ENCODE assay signal across 1 cellular context in the genomic region with DNA sequence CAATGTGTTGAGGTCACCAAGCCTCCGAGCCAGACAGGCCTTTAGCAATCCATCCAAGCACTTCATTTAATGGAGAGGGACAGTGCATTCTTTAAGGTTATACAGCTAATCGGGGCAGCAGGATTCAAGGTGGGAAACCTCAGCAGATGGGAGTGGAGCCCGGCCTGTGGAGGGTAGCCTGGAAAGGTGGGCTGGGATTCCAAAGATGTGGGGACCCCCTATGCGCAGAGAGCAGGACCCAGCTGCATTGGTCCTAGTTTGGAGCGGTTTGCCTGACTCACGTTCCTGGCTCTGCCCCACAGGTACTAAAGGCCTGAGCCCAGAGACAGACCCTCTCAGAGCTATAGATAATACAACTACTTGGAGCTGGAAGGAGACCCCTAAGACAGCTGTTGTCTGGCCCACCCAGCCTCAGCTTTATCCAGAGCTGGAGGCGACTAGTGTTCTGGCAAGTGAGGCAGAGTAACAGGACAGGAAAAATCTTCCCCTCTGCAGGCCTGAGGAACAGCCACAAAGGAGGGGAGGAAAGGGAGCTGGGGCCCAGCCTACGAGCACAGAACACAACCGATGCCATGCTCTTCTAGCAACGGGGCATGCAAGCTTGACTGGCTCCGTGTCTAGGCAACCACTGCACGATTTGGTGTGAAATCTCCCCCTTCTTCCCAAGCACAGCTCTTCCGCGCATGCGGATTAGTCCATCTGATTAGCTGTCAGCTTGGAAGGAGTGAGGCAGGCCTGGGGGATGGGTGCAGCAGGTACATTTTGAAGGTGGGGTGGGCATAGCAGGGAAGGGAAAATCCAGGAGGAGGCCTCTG.
TF ChIP-seq lines count a peak whose summit lies in the region.

No MANE protein-coding gene starts in this region.

TF ChIP-seq in K562, 482 proteins besides CTCF, POLR2A, EP300 and RAD21:
- TF ChIP-seq, protein P1, sequence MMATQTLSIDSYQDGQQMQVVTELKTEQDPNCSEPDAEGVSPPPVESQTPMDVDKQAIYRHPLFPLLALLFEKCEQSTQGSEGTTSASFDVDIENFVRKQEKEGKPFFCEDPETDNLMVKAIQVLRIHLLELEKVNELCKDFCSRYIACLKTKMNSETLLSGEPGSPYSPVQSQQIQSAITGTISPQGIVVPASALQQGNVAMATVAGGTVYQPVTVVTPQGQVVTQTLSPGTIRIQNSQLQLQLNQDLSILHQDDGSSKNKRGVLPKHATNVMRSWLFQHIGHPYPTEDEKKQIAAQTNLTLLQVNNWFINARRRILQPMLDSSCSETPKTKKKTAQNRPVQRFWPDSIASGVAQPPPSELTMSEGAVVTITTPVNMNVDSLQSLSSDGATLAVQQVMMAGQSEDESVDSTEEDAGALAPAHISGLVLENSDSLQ (IDR thresholded peaks at IDR 0.05), result peak; percentile 60
- no peak for TF ChIP-seq ZNF551 (CRISPR knock-in tag; IDR thresholded peaks at IDR 0.05)
- TF ChIP-seq, protein P2, sequence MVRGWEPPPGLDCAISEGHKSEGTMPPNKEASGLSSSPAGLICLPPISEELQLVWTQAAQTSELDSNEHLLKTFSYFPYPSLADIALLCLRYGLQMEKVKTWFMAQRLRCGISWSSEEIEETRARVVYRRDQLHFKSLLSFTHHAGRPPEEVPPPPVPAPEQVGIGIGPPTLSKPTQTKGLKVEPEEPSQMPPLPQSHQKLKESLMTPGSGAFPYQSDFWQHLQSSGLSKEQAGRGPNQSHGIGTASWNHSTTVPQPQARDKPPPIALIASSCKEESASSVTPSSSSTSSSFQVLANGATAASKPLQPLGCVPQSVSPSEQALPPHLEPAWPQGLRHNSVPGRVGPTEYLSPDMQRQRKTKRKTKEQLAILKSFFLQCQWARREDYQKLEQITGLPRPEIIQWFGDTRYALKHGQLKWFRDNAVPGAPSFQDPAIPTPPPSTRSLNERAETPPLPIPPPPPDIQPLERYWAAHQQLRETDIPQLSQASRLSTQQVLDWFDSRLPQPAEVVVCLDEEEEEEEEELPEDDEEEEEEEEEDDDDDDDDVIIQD (CRISPR knock-in tag; IDR thresholded peaks at IDR 0.05), result no peak
- TF ChIP-seq, protein P3, sequence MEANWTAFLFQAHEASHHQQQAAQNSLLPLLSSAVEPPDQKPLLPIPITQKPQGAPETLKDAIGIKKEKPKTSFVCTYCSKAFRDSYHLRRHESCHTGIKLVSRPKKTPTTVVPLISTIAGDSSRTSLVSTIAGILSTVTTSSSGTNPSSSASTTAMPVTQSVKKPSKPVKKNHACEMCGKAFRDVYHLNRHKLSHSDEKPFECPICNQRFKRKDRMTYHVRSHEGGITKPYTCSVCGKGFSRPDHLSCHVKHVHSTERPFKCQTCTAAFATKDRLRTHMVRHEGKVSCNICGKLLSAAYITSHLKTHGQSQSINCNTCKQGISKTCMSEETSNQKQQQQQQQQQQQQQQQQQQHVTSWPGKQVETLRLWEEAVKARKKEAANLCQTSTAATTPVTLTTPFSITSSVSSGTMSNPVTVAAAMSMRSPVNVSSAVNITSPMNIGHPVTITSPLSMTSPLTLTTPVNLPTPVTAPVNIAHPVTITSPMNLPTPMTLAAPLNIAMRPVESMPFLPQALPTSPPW (CRISPR knock-in tag; IDR thresholded peaks at IDR 0.05), result peak; percentile 48; the same call in 1 of the 2 replicates
- peak; percentile 67 for TF ChIP-seq RFX1 (IDR thresholded peaks at IDR 0.05)
- TF ChIP-seq, protein P4, sequence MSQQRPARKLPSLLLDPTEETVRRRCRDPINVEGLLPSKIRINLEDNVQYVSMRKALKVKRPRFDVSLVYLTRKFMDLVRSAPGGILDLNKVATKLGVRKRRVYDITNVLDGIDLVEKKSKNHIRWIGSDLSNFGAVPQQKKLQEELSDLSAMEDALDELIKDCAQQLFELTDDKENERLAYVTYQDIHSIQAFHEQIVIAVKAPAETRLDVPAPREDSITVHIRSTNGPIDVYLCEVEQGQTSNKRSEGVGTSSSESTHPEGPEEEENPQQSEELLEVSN (IDR thresholded peaks at IDR 0.05; ENCODE audit: borderline replicate concordance in 1 of 2, extremely low read depth in 1 of 2, insufficient read depth in 1 of 2, insufficient read length in 1 of 2, low read depth in 1 of 2, low read length in 1 of 2, poor library complexity in 1 of 2, severe bottlenecking in 1 of 2), result peak in 1 of 2 experiments; percentile 14
- TF ChIP-seq NRF1 (conservative IDR thresholded peaks at IDR 0.05 in 1 of 2, IDR thresholded peaks at IDR 0.05 in 1 of 2), result peak; percentile 59 to 69
